ENCODE assay signal across 13 cellular contexts in the genomic region with DNA sequence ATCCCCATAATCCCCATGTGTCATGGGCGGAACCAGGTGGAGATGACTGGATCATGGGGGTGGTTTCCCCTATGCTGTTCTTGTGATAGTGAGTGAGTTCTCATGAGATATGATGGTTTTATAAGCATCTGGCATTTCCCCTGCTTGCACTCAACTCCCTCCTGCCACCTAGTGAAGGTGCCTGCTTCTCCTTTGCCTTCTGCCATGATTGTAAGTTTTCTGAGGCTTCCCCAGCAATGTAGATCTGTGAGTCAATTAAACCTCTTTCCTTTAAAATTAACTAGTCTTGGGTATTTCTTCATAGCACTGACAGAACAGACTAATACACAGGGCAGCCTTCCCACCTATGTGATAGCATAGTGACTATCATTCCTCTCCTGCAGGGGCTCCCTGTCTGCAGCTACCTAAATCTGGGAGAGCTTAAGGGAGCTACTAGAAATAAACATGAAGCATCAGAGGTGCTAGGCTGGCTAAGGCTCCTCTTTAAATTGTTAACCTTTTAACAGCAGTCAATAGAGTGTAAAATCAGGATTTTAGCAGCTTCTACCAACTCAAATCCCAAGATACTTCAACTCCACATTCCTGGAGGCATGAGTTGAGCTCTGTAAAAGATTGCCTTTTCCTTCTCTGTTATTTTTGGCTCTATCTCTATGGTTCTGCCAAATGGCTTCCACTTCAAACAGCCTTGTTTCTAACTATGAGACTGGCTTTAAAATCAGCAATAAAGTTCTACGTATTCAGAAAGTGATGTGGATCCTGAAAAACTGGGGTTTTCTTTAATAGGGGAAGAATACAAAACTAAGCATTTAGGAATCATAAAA.
DNase-seq lines count a peak whose midpoint lies in the region; ATAC-seq and TF ChIP-seq lines count a peak whose summit lies in the region.
"Had no signal": no experiment of that assay in that cellular context is flagged by ENCODE, and none has a peak within 500 bp of the region (broad histone marks: within the 10 kb centered on the region; RNA-seq: fewer than 3 reads in every experiment).

No MANE protein-coding gene starts in this region.

- no peak overlapping the region for H3K4me3 ChIP-seq in adipocyte (ENCODE audit: low read length)
- H3K4me3 ChIP-seq in heart left ventricle, result no peak overlapping the region
- H3K4me3 ChIP-seq in smooth muscle cell, result no peak overlapping the region
- H3K4me3 ChIP-seq: gastroesophageal sphincter had no signal

- H3K27me3 ChIP-seq in adipocyte (replicated peaks; ENCODE audit: control insufficient read depth, insufficient read depth, low read length) (no peaks in the 10 kb centered on the region), heart left ventricle (no peaks in the 10 kb centered on the region), smooth muscle cell (ENCODE audit: low read depth) (no peaks in the 10 kb centered on the region)
- H3K27me3 ChIP-seq: gastroesophageal sphincter had no signal

- H3K9me3 Mint-ChIP-seq in activated naive CD4-positive, alpha-beta T cell treated with anti-CD3 and anti-CD28 coated beads for 36 hours, result no peaks in the 10 kb centered on the region
- H3K9me3 Mint-ChIP-seq: T-cell had no signal

- H3K36me3 Mint-ChIP-seq in activated naive CD4-positive, alpha-beta T cell treated with anti-CD3 and anti-CD28 coated beads for 36 hours (ENCODE audit: low read depth), result peaks cover 36% of the 10 kb centered on the region

- no peak for TF ChIP-seq POLR2A in heart left ventricle (IDR thresholded peaks at IDR 0.05)

- H3F3A ChIP-seq in smooth muscle cell (ENCODE audit: low read depth), result peaks cover 6% of the 10 kb centered on the region

- H3K79me2 ChIP-seq in smooth muscle cell (ENCODE audit: low read depth), result no peaks in the 10 kb centered on the region

- DNase-seq in activated naive CD4-positive, alpha-beta T cell treated with anti-CD3 and anti-CD28 coated beads for 36 hours, result peak; percentile 24
- DNase-seq in activated naive CD4-positive, alpha-beta T cell treated with anti-CD3 and anti-CD28 coated beads, Interleukin-2, amount 50 U/mL, for 16 hours, result no peak
- DNase-seq in adipocyte (ENCODE audit: low read depth) (peak; percentile 62), heart left ventricle (no peak), smooth muscle cell (lab: John Stamatoyannopoulos, UW; ENCODE audit: unreplicated experiment) (no peak), iPS-NIHi7 (ENCODE audit: extremely low spot score) (no peak), hippocampal formation (lab: John Stamatoyannopoulos, UW) (no peak), OCI-M1 (lab: John Stamatoyannopoulos, UW) (no peak)
- DNase-seq: amniotic stem cell, GF-D8, NCI-H748 treated with DMSO at 0.1 percent for 48 hours, T-cell had no signal

- no peak overlapping the region for H3K4me2 ChIP-seq in smooth muscle cell

- H3K9me3 ChIP-seq in adipocyte (ENCODE audit: control insufficient read depth, low read length) (no peaks in the 10 kb centered on the region), heart left ventricle (peaks cover 0 to 10% (median 0%) of the 10 kb centered on the region in 12 donors), smooth muscle cell (replicated peaks; ENCODE audit: low read depth) (peaks cover 4% of the 10 kb centered on the region)
- H3K9me3 ChIP-seq: gastroesophageal sphincter had no signal

- no peak overlapping the region for H3K4me3 Mint-ChIP-seq in activated naive CD4-positive, alpha-beta T cell treated with anti-CD3 and anti-CD28 coated beads for 36 hours
- H3K4me3 Mint-ChIP-seq: T-cell had no signal

- ATAC-seq in heart left ventricle, result peak; percentile 39 to 74 (median 71)
- ATAC-seq: gastroesophageal sphincter, T-cell had no signal

- H3K4me1 Mint-ChIP-seq in activated naive CD4-positive, alpha-beta T cell treated with anti-CD3 and anti-CD28 coated beads for 36 hours (ENCODE audit: low read depth), result no peaks in the 10 kb centered on the region

- H2AFZ ChIP-seq in smooth muscle cell (ENCODE audit: low read depth), result no peak overlapping the region

- H3K36me3 ChIP-seq in adipocyte (ENCODE audit: control insufficient read depth, insufficient read depth, low read length, severe bottlenecking), result peaks cover 10% of the 10 kb centered on the region
- H3K36me3 ChIP-seq in heart left ventricle, result peaks cover 0 to 10% (median 0%) of the 10 kb centered on the region in 9 donors
- H3K36me3 ChIP-seq in smooth muscle cell (ENCODE audit: low read depth), result no peaks in the 10 kb centered on the region
- H3K36me3 ChIP-seq: gastroesophageal sphincter had no signal

- CTCF ChIA-PET in activated naive CD4-positive, alpha-beta T cell treated with anti-CD3 and anti-CD28 coated beads for 36 hours (lab: Charles Lee), result no interaction called here

- H3K27me3 Mint-ChIP-seq in activated naive CD4-positive, alpha-beta T cell treated with anti-CD3 and anti-CD28 coated beads for 36 hours (ENCODE audit: low read depth), result no peaks in the 10 kb centered on the region
- H3K27me3 Mint-ChIP-seq: T-cell had no signal

- TF ChIP-seq CTCF in heart left ventricle (IDR thresholded peaks at IDR 0.05), result peak in 6 of 12 donors; percentile 19 to 46 (median 32)
- TF ChIP-seq CTCF in smooth muscle cell (IDR thresholded peaks at IDR 0.05; ENCODE audit: borderline replicate concordance, insufficient read depth, poor library complexity, severe bottlenecking), result no peak

- no peaks in the 10 kb centered on the region for H4K20me1 ChIP-seq in smooth muscle cell (ENCODE audit: low read depth)

- 67 to 70% (median 69%) methylated on average over 2 of the region's 2 CpGs for WGBS in heart left ventricle, 4 donors
- 80% methylated on average over 2 of the region's 2 CpGs for WGBS in smooth muscle cell (ENCODE audit: low lambda C conversion rate)

- H3K27ac ChIP-seq in heart left ventricle, result peak overlapping the region in 7 of 12 donors; percentile 4 to 56 (median 24)
- peak overlapping the region; percentile 34 for H3K27ac ChIP-seq in smooth muscle cell (ENCODE audit: low read depth)
- H3K27ac ChIP-seq: gastroesophageal sphincter had no signal

- intact Hi-C loops in activated naive CD4-positive, alpha-beta T cell treated with anti-CD3 and anti-CD28 coated beads for 36 hours (cut with micrococcal nuclease), result no loop called here
- intact Hi-C loops in heart left ventricle (cut with DNase I), result loop anchor here in 3 of 10 donors (5.0 to 10.0 kb wide), 4 partner anchors 64 to 196 kb away; partner anchors contain the start of gene DGKH (in 1 of the 3)

- no peak overlapping the region for H3K27ac Mint-ChIP-seq in activated naive CD4-positive, alpha-beta T cell treated with anti-CD3 and anti-CD28 coated beads for 36 hours
- H3K27ac Mint-ChIP-seq: T-cell had no signal

- H3K4me1 ChIP-seq in adipocyte (ENCODE audit: control insufficient read depth, insufficient read depth, low read length), result peaks cover 12% of the 10 kb centered on the region
- H3K4me1 ChIP-seq in heart left ventricle, result peaks cover 0 to 19% (median 5%) of the 10 kb centered on the region in 12 donors
- H3K4me1 ChIP-seq in smooth muscle cell (ENCODE audit: low read depth), result no peaks in the 10 kb centered on the region
- H3K4me1 ChIP-seq: gastroesophageal sphincter had no signal

- H3K9ac ChIP-seq in adipocyte (ENCODE audit: low read length) (no peak overlapping the region), smooth muscle cell (ENCODE audit: low read depth) (no peak overlapping the region)

Comparison
In these comparisons a context has a peak if more than half of its experiments do, and no peak if none do; other contexts are left out.
1. DNase-seq: peak in activated naive CD4-positive, alpha-beta T cell treated with anti-CD3 and anti-CD28 coated beads for 36 hours (single experiment) and adipocyte (single experiment); none in activated naive CD4-positive, alpha-beta T cell treated with anti-CD3 and anti-CD28 coated beads, Interleukin-2, amount 50 U/mL, for 16 hours (single experiment), heart left ventricle (0 of 5), smooth muscle cell (single experiment), iPS-NIHi7 (single experiment), hippocampal formation (0 of 2) and OCI-M1 (single experiment).